Comparison of ENCODE assay signal across 1 cellular context in the genomic region with DNA sequence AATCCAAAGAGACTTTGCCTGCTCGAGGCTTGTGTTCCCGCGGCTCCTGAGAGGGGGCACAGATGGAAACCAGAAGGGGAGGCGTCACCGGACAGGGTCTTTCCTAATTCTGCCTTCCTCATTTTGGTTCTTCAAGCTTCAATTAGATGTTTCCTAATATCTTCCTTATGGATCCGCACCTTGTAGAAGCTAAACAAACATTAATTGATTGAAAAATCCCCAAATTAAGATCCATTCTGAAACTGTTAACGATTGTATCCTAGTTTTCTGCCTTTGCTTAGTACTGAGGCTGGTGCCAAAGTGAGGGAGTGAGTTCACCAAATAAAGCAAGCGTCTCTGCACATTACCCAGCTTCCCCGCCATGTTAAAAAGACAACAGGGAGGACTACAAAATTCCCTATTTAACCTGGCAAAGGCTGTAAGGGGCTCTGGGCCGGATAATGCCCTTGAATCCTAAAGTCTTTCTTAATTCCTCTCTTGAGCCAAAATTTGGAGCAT.
TF ChIP-seq lines count a peak whose summit lies in the region.

No MANE protein-coding gene starts in this region.

TF ChIP-seq in K562, 482 proteins besides CTCF, POLR2A, EP300 and RAD21 (continued from another document):
- TF ChIP-seq, protein P1, sequence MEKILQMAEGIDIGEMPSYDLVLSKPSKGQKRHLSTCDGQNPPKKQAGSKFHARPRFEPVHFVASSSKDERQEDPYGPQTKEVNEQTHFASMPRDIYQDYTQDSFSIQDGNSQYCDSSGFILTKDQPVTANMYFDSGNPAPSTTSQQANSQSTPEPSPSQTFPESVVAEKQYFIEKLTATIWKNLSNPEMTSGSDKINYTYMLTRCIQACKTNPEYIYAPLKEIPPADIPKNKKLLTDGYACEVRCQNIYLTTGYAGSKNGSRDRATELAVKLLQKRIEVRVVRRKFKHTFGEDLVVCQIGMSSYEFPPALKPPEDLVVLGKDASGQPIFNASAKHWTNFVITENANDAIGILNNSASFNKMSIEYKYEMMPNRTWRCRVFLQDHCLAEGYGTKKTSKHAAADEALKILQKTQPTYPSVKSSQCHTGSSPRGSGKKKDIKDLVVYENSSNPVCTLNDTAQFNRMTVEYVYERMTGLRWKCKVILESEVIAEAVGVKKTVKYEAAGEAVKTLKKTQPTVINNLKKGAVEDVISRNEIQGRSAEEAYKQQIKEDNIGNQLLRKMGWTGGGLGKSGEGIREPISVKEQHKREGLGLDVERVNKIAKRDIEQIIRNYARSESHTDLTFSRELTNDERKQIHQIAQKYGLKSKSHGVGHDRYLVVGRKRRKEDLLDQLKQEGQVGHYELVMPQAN (IDR thresholded peaks at IDR 0.05; ENCODE audit: borderline replicate concordance): no peak
- TF ChIP-seq MEIS2 (IDR thresholded peaks at IDR 0.05; ENCODE audit: partially characterized antibody) (no peak), TEAD4 (IDR thresholded peaks at IDR 0.05; ENCODE audit: low read length) (no peak), TEAD4 (CRISPR knock-in tag; IDR thresholded peaks at IDR 0.05; ENCODE audit: borderline replicate concordance) (no peak), HDGF (IDR thresholded peaks at IDR 0.05) (no peak), ZNF561 (CRISPR knock-in tag; conservative IDR thresholded peaks at IDR 0.05) (no peak), SNRNP70 (optimal IDR thresholded peaks at IDR 0.05; ENCODE audit: low read depth, low read length) (no peak)
- TF ChIP-seq, protein P2, sequence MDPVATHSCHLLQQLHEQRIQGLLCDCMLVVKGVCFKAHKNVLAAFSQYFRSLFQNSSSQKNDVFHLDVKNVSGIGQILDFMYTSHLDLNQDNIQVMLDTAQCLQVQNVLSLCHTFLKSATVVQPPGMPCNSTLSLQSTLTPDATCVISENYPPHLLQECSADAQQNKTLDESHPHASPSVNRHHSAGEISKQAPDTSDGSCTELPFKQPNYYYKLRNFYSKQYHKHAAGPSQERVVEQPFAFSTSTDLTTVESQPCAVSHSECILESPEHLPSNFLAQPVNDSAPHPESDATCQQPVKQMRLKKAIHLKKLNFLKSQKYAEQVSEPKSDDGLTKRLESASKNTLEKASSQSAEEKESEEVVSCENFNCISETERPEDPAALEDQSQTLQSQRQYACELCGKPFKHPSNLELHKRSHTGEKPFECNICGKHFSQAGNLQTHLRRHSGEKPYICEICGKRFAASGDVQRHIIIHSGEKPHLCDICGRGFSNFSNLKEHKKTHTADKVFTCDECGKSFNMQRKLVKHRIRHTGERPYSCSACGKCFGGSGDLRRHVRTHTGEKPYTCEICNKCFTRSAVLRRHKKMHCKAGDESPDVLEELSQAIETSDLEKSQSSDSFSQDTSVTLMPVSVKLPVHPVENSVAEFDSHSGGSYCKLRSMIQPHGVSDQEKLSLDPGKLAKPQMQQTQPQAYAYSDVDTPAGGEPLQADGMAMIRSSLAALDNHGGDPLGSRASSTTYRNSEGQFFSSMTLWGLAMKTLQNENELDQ (CRISPR knock-in tag; IDR thresholded peaks at IDR 0.05; ENCODE audit: borderline replicate concordance): no peak
- TF ChIP-seq, protein P3, sequence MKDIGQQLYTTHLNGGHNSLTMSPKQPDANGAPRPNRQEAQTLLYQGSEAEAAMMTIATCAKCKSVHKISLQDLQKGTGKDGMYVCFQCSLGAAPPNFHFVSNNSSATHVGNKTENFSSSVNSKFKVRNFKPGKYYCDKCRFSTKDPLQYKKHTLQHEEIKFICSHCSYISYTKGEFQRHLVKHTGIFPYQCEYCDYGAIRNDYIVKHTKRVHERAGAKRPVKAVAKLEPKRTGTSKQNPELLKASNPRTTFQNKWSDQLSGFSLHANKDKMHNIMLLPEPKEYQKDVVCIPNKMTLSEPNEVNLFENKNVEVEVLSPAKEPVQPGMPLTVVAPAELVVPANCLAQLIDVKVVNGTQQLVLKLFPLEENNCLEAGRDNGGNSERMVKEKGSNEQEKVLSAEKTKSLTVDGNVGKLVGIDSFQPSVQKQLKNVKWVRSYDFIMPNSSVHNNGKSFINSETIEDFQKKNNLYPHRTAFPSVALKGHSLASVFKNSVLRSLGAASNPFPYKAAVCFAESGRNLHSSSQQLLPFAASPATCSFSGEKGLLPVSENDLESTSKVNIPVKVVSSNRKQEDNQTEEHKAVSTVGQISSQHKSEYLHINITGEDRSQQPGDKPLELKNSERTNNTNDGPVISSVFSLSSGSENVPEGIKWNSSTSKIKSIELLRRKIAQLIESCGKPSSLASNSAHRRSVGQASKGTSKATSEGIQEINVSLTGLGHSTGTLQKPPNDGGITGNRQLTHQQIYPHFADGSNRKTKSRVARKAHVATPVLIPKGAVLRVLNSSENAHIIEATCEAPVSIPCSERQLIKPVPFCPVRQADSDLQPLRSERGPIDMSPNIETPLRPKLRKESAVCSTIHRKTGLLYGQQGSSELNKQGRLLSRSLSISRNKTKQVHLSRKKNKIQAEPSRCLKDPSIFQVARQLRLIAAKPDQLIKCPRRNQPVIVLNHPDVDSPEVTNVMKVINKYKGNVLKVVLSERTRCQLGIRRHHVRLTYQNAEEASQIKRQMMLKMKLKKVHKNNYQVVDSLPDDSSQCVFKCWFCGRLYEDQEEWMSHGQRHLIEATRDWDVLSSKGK (CRISPR knock-in tag; IDR thresholded peaks at IDR 0.05): no peak
- TF ChIP-seq, protein P4, sequence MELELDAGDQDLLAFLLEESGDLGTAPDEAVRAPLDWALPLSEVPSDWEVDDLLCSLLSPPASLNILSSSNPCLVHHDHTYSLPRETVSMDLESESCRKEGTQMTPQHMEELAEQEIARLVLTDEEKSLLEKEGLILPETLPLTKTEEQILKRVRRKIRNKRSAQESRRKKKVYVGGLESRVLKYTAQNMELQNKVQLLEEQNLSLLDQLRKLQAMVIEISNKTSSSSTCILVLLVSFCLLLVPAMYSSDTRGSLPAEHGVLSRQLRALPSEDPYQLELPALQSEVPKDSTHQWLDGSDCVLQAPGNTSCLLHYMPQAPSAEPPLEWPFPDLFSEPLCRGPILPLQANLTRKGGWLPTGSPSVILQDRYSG (tag; conservative IDR thresholded peaks at IDR 0.05; ENCODE audit: low read depth): no peak
- TF ChIP-seq, protein P5, sequence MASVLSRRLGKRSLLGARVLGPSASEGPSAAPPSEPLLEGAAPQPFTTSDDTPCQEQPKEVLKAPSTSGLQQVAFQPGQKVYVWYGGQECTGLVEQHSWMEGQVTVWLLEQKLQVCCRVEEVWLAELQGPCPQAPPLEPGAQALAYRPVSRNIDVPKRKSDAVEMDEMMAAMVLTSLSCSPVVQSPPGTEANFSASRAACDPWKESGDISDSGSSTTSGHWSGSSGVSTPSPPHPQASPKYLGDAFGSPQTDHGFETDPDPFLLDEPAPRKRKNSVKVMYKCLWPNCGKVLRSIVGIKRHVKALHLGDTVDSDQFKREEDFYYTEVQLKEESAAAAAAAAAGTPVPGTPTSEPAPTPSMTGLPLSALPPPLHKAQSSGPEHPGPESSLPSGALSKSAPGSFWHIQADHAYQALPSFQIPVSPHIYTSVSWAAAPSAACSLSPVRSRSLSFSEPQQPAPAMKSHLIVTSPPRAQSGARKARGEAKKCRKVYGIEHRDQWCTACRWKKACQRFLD (CRISPR knock-in tag; IDR thresholded peaks at IDR 0.05): 0 out of 2 replicates have a peak, but pooled peaks have one; percentile 30
